ENCODE assay signal across 2 cellular contexts in genomic region chr13:102784501-102784900, GRCh38.
TF ChIP-seq lines count a peak whose summit lies in the region.

No MANE protein-coding gene starts in this region.

TF ChIP-seq in liver, 16 proteins besides CTCF, POLR2A, EP300 and RAD21:
- TF ChIP-seq MAX (IDR thresholded peaks at IDR 0.05) = no peak
- peak; percentile 30 to 46 for TF ChIP-seq RXRA (IDR thresholded peaks at IDR 0.05)
- peak in 1 of 2 donors; percentile 7 for TF ChIP-seq HNF4A (conservative IDR thresholded peaks at IDR 0.05)
- TF ChIP-seq TAF1 (conservative IDR thresholded peaks at IDR 0.05) = no peak
- TF ChIP-seq HNF4G (IDR thresholded peaks at IDR 0.05) = no peak
- TF ChIP-seq EGR1 (IDR thresholded peaks at IDR 0.05; ENCODE audit: low read depth in 2 of 2) = no peak
- TF ChIP-seq FOXA2 (IDR thresholded peaks at IDR 0.05) = no peak
- TF ChIP-seq GABPA (IDR thresholded peaks at IDR 0.05 in 1 of 2, conservative IDR thresholded peaks at IDR 0.05 in 1 of 2) = no peak
- no peak for TF ChIP-seq JUND (IDR thresholded peaks at IDR 0.05)
- TF ChIP-seq, protein P1, sequence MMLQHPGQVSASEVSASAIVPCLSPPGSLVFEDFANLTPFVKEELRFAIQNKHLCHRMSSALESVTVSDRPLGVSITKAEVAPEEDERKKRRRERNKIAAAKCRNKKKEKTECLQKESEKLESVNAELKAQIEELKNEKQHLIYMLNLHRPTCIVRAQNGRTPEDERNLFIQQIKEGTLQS (IDR thresholded peaks at IDR 0.05) = no peak
- TF ChIP-seq YY1 (IDR thresholded peaks at IDR 0.05) = peak; percentile 26

TF ChIP-seq in HepG2, 621 proteins besides CTCF, POLR2A, EP300 and RAD21:
- TF ChIP-seq HMG20A (CRISPR knock-in tag; IDR thresholded peaks at IDR 0.05; ENCODE audit: borderline replicate concordance) = no peak
- TF ChIP-seq NR0B2 (CRISPR knock-in tag; IDR thresholded peaks at IDR 0.05) = no peak
- TF ChIP-seq NCOA2 (CRISPR knock-in tag; IDR thresholded peaks at IDR 0.05) = no peak
- no peak for TF ChIP-seq ZNF496 (CRISPR knock-in tag; IDR thresholded peaks at IDR 0.05; ENCODE audit: insufficient replicate concordance)
- no peak for TF ChIP-seq ZNF781 (CRISPR knock-in tag; IDR thresholded peaks at IDR 0.05; ENCODE audit: borderline replicate concordance, not compliant biosample characterization)
- TF ChIP-seq TGIF2 (CRISPR knock-in tag; IDR thresholded peaks at IDR 0.05) = no peak
- TF ChIP-seq HIC2 (CRISPR knock-in tag; IDR thresholded peaks at IDR 0.05; ENCODE audit: low read depth) = no peak
- no peak for TF ChIP-seq PHF20 (CRISPR knock-in tag; IDR thresholded peaks at IDR 0.05)
- no peak for TF ChIP-seq BCLAF1 (IDR thresholded peaks at IDR 0.05)
- TF ChIP-seq CREB1 (IDR thresholded peaks at IDR 0.05) = no peak
- no peak for TF ChIP-seq CREB1 (CRISPR knock-in tag; IDR thresholded peaks at IDR 0.05)
- TF ChIP-seq, protein P2, sequence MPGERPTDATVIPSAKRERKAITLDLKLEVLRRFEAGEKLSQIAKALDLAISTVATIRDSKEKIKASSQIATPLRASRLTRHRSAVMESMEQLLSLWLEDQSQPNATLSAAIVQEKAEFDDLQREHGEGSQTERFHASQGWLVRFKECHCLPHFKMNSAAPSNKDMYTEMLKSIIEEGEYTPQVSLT (CRISPR knock-in tag; IDR thresholded peaks at IDR 0.05; ENCODE audit: borderline replicate concordance, low read depth) = no peak
- TF ChIP-seq, protein P3, sequence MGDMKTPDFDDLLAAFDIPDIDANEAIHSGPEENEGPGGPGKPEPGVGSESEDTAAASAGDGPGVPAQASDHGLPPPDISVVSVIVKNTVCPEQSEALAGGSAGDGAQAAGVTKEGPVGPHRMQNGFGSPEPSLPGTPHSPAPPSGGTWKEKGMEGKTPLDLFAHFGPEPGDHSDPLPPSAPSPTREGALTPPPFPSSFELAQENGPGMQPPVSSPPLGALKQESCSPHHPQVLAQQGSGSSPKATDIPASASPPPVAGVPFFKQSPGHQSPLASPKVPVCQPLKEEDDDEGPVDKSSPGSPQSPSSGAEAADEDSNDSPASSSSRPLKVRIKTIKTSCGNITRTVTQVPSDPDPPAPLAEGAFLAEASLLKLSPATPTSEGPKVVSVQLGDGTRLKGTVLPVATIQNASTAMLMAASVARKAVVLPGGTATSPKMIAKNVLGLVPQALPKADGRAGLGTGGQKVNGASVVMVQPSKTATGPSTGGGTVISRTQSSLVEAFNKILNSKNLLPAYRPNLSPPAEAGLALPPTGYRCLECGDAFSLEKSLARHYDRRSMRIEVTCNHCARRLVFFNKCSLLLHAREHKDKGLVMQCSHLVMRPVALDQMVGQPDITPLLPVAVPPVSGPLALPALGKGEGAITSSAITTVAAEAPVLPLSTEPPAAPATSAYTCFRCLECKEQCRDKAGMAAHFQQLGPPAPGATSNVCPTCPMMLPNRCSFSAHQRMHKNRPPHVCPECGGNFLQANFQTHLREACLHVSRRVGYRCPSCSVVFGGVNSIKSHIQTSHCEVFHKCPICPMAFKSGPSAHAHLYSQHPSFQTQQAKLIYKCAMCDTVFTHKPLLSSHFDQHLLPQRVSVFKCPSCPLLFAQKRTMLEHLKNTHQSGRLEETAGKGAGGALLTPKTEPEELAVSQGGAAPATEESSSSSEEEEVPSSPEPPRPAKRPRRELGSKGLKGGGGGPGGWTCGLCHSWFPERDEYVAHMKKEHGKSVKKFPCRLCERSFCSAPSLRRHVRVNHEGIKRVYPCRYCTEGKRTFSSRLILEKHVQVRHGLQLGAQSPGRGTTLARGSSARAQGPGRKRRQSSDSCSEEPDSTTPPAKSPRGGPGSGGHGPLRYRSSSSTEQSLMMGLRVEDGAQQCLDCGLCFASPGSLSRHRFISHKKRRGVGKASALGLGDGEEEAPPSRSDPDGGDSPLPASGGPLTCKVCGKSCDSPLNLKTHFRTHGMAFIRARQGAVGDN (CRISPR knock-in tag; IDR thresholded peaks at IDR 0.05) = no peak
- TF ChIP-seq ZNF317 (CRISPR knock-in tag; IDR thresholded peaks at IDR 0.05) = no peak
- no peak for TF ChIP-seq ZC3H13 (CRISPR knock-in tag; IDR thresholded peaks at IDR 0.05)
- no peak for TF ChIP-seq ATF5 (CRISPR knock-in tag; IDR thresholded peaks at IDR 0.05; ENCODE audit: low read depth)
- TF ChIP-seq MAFG (CRISPR knock-in tag; IDR thresholded peaks at IDR 0.05) = no peak
TF ChIP-seq in HepG2: peak in this region for 0.
